In genomic region chr6:26031151-26031594, GRCh38 we compare ENCODE assay signal across 8 cellular contexts. TPM values are rescaled to one million over a fixed set of nuclear protein-coding genes. Genes with fewer than 3 reads are reported as not detected.
DNase-seq lines count a peak whose midpoint lies in the region; ATAC-seq, FAIRE-seq and TF ChIP-seq lines count a peak whose summit lies in the region.

No MANE protein-coding gene starts in this region.

- H3K9me2 ChIP-seq in Loucy (replicated peaks; ENCODE audit: low read depth, low read length): no peaks in the 10 kb centered on the region

- no peak for ATAC-seq in activated naive CD4-positive, alpha-beta T cell treated with anti-CD3 and anti-CD28 coated beads, Interleukin-2, amount 50 U/mL, for 72 hours
- no peak for ATAC-seq in HG03039 (IDR thresholded peaks at IDR 0.05; ENCODE audit: unreplicated experiment)

- DNase-seq in DMS53 (lab: John Stamatoyannopoulos, UW) (peak; percentile 62), mesothelial cell of epicardium (ENCODE audit: low spot score in 2 of 2, unreplicated experiment in 2 of 2) (no peak), urothelium cell line (ENCODE audit: low spot score) (no peak), AG08396 (ENCODE audit: low spot score) (no peak), OCI-M1 (lab: John Stamatoyannopoulos, UW) (no peak)
- no peak for DNase-seq in activated naive CD4-positive, alpha-beta T cell treated with anti-CD3 and anti-CD28 coated beads, Interleukin-2, amount 50 U/mL, for 72 hours (ENCODE audit: low spot score in 2 of 2)

- H3K36me3 Mint-ChIP-seq in activated naive CD4-positive, alpha-beta T cell treated with anti-CD3 and anti-CD28 coated beads, Interleukin-2, amount 50 U/mL, for 72 hours: peaks cover 0 to 12% of the 10 kb centered on the region in 2 donors
- no peaks in the 10 kb centered on the region for H3K36me3 Mint-ChIP-seq in mesothelial cell of epicardium

- H3K4me3 ChIP-seq in Loucy (ENCODE audit: low read length, poor library complexity, severe bottlenecking): peak overlapping the region; percentile 80

- H4K20me1 ChIP-seq in Loucy (ENCODE audit: insufficient read depth, low read length, poor library complexity, severe bottlenecking): no peaks in the 10 kb centered on the region

- peak overlapping the region; percentile 90 for H3K4me3 Mint-ChIP-seq in mesothelial cell of epicardium

- no peaks in the 10 kb centered on the region for H3K36me3 ChIP-seq in Loucy (ENCODE audit: insufficient read depth, low read length)

- peak overlapping the region; percentile 100 for H3K27ac Mint-ChIP-seq in activated naive CD4-positive, alpha-beta T cell treated with anti-CD3 and anti-CD28 coated beads, Interleukin-2, amount 50 U/mL, for 72 hours
- H3K27ac Mint-ChIP-seq in mesothelial cell of epicardium: peak overlapping the region; percentile 99

- TF ChIP-seq CTCF in Loucy (conservative IDR thresholded peaks at IDR 0.05; ENCODE audit: low read length): no peak
- TF ChIP-seq CTCF in mesothelial cell of epicardium (IDR thresholded peaks at IDR 0.05; ENCODE audit: unreplicated experiment): no peak

- no peaks in the 10 kb centered on the region for H3K27me3 Mint-ChIP-seq in mesothelial cell of epicardium (ENCODE audit: low read depth)

- H3K4me2 ChIP-seq in Loucy (ENCODE audit: low read depth, low read length, poor library complexity, severe bottlenecking): peak overlapping the region; percentile 73

- H3K4me1 Mint-ChIP-seq in mesothelial cell of epicardium: peaks cover 61% of the 10 kb centered on the region

- H2AFZ ChIP-seq in Loucy (ENCODE audit: low read length): no peak overlapping the region

- no peaks in the 10 kb centered on the region for H3K9me3 Mint-ChIP-seq in activated naive CD4-positive, alpha-beta T cell treated with anti-CD3 and anti-CD28 coated beads, Interleukin-2, amount 50 U/mL, for 72 hours
- no peaks in the 10 kb centered on the region for H3K9me3 Mint-ChIP-seq in mesothelial cell of epicardium

- H3K4me1 ChIP-seq in Loucy (ENCODE audit: insufficient read depth, low read length, poor library complexity, severe bottlenecking): peaks cover 51% of the 10 kb centered on the region

- H3K9me3 ChIP-seq in Loucy (ENCODE audit: insufficient read depth, low read depth, low read length): no peaks in the 10 kb centered on the region

- H3K27me3 ChIP-seq in Loucy (ENCODE audit: insufficient read depth, low read length, poor library complexity, severe bottlenecking): no peaks in the 10 kb centered on the region

- H3F3A ChIP-seq in Loucy (ENCODE audit: low read depth): peaks cover 27% of the 10 kb centered on the region; the same call in 1 of the 2 replicates

- peak overlapping the region; percentile 95 for H3K9ac ChIP-seq in Loucy (ENCODE audit: low read depth, low read length, poor library complexity, severe bottlenecking)

- no peaks in the 10 kb centered on the region for H3K79me2 ChIP-seq in Loucy (ENCODE audit: insufficient read depth, low read length)

- no peak for FAIRE-seq in urothelium cell line (lab: Jason Lieb, UNC)

RNA-seq across cellular contexts. Expression of gene HFE, which starts 56.1 kb away (rescaled TPM):
- 1 to 10 TPM in 1 of 2 donors, under 1 TPM in 1; 0.23 to 2.1 TPM for total RNA-seq in activated naive CD4-positive, alpha-beta T cell treated with anti-CD3 and anti-CD28 coated beads, Interleukin-2, amount 50 U/mL, for 72 hours
- total RNA-seq in mesothelial cell of epicardium: 7.0 to 8.3 TPM (median 8.3 TPM) in 3 replicates
